1 cellular context compared by ENCODE assay signal in the genomic region with DNA sequence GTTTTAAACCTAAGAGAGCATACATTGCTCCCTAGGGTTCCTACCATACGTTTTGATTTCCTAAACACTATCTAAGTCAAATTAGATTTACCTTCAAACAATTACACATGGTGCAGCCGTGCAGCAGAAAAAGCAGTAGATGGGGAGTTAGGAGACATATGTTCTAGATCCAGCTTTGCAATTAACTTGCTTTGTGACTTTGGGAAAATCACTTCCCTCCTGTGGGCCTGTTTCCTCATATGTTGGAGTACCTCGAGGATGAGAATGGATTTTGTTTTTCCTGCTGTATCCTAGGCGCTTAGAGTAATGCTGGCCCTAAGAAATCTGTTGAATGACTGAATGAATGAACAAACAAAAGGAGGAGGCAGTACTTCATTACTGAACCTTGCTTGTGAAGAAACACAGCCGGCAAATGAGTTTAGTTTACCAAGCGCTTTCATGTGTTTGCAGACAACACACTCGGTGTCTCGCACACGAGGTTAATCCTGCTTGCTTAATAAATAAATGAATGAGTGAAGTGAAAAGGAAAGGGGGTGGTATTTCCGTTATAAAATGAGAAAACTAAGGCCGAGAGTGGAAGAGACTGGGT.
TF ChIP-seq lines count a peak whose summit lies in the region.

No MANE protein-coding gene starts in this region.

TF ChIP-seq in neural cell, 6 proteins besides CTCF, POLR2A, EP300 and RAD21 (continued from another document):
- TF ChIP-seq, protein P1, sequence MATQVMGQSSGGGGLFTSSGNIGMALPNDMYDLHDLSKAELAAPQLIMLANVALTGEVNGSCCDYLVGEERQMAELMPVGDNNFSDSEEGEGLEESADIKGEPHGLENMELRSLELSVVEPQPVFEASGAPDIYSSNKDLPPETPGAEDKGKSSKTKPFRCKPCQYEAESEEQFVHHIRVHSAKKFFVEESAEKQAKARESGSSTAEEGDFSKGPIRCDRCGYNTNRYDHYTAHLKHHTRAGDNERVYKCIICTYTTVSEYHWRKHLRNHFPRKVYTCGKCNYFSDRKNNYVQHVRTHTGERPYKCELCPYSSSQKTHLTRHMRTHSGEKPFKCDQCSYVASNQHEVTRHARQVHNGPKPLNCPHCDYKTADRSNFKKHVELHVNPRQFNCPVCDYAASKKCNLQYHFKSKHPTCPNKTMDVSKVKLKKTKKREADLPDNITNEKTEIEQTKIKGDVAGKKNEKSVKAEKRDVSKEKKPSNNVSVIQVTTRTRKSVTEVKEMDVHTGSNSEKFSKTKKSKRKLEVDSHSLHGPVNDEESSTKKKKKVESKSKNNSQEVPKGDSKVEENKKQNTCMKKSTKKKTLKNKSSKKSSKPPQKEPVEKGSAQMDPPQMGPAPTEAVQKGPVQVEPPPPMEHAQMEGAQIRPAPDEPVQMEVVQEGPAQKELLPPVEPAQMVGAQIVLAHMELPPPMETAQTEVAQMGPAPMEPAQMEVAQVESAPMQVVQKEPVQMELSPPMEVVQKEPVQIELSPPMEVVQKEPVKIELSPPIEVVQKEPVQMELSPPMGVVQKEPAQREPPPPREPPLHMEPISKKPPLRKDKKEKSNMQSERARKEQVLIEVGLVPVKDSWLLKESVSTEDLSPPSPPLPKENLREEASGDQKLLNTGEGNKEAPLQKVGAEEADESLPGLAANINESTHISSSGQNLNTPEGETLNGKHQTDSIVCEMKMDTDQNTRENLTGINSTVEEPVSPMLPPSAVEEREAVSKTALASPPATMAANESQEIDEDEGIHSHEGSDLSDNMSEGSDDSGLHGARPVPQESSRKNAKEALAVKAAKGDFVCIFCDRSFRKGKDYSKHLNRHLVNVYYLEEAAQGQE (IDR thresholded peaks at IDR 0.05; ENCODE audit: borderline replicate concordance), result no peak
- TF ChIP-seq MXI1 (conservative IDR thresholded peaks at IDR 0.05; ENCODE audit: poor library complexity, severe bottlenecking), result no peak
- TF ChIP-seq SMC3 (conservative IDR thresholded peaks at IDR 0.05; ENCODE audit: poor library complexity), result no peak
- TF ChIP-seq POLR2AphosphoS5 (IDR thresholded peaks at IDR 0.05), result no peak
